In genomic region chrX:29107231-29107630, GRCh38 we compare ENCODE assay signal across 34 cellular contexts.
DNase-seq lines count a peak whose midpoint lies in the region; ATAC-seq, FAIRE-seq and TF ChIP-seq lines count a peak whose summit lies in the region.
"Had no signal": no experiment of that assay in that cellular context is flagged by ENCODE, and none has a peak within 500 bp of the region (broad histone marks: within the 10 kb centered on the region; RNA-seq: fewer than 3 reads in every experiment).

No MANE protein-coding gene starts in this region.

- CTCF ChIA-PET in A549 (lab: Yijun Ruan, JAX) (no interaction called here), endothelial cell of umbilical vein (lab: Charles Lee) (no interaction called here)

- DNase-seq in A549 (ENCODE audit: low read depth in 1 of 2, low spot score in 1 of 2) (no peak), endothelial cell of umbilical vein (ENCODE audit: low read depth, low spot score) (no peak), superior temporal gyrus (ENCODE audit: extremely low spot score) (peak; percentile 24), type B pancreatic cell (ENCODE audit: extremely low spot score, unreplicated experiment) (no peak), kidney tubule cell (ENCODE audit: low spot score) (no peak)
- DNase-seq: 8988T; ACHN; AML-193; BE2C; C1 segment of cervical spinal cord; Caco-2; Calu3; CD4-positive, alpha-beta memory T cell; CD4-positive, alpha-beta T cell; CD4-positive, CD25-positive, alpha-beta regulatory T cell; CD8-positive, alpha-beta memory T cell; CD8-positive, alpha-beta T cell; COR-L47; DMS 273 treated with DMSO at 0.1 percent for 48 hours; DMS153; DMS53; DMS79; DMS79 treated with DMSO at 0.1 percent for 48 hours; DND-41; EL had no signal

- dilution Hi-C loops in endothelial cell of umbilical vein (cut with MboI; ENCODE audit: extremely low pct_ligation_motif_present, low sequenced_read_pairs): no loop called here

- H3K79me2 ChIP-seq in endothelial cell of umbilical vein (ENCODE audit: control insufficient read depth, insufficient read depth, low read length): no peaks in the 10 kb centered on the region

- H3K27ac Mint-ChIP-seq in type B pancreatic cell: no peak overlapping the region
- H3K27ac Mint-ChIP-seq: B cell; CD14-positive monocyte; CD4-positive, alpha-beta memory T cell; CD4-positive, alpha-beta T cell; CD4-positive, CD25-positive, alpha-beta regulatory T cell; CD8-positive, alpha-beta memory T cell; CD8-positive, alpha-beta T cell had no signal

- no peaks in the 10 kb centered on the region for H3K4me1 Mint-ChIP-seq in type B pancreatic cell (ENCODE audit: unreplicated experiment)
- H3K4me1 Mint-ChIP-seq: B cell; CD14-positive monocyte; CD4-positive, alpha-beta memory T cell; CD4-positive, CD25-positive, alpha-beta regulatory T cell; CD8-positive, alpha-beta memory T cell had no signal

- no peak overlapping the region for H2AFZ ChIP-seq in endothelial cell of umbilical vein (ENCODE audit: low read depth, low read length)

- no peak for ATAC-seq in A549
- ATAC-seq in GM21529 (IDR thresholded peaks at IDR 0.05; ENCODE audit: unreplicated experiment): no peak
- ATAC-seq: CD8-positive, alpha-beta T cell had no signal

- no peaks in the 10 kb centered on the region for H3K36me3 ChIP-seq in endothelial cell of umbilical vein (ENCODE audit: control insufficient read depth in 2 of 2, extremely low read depth in 1 of 2, insufficient read depth in 2 of 2, low read length in 2 of 2)
- H3K36me3 ChIP-seq: BE2C; BLaER1; BLaER1 treated with 17β-estradiol and CSF1 and Interleukin-3, amounts not matched to agents 10 nM and 100 nM had no signal

- TF ChIP-seq RAD21 in A549 (conservative IDR thresholded peaks at IDR 0.05 in 1 of 2, IDR thresholded peaks at IDR 0.05 in 1 of 2): no peak

- H3K9me1 ChIP-seq in endothelial cell of umbilical vein (replicated peaks; ENCODE audit: control insufficient read depth, extremely low read depth, insufficient read depth, low read length): no peaks in the 10 kb centered on the region

- H3K4me2 ChIP-seq in A549: no peak overlapping the region
- no peak overlapping the region for H3K4me2 ChIP-seq in endothelial cell of umbilical vein (ENCODE audit: insufficient read depth, low read length)
- H3K4me2 ChIP-seq: BLaER1; BLaER1 treated with 17β-estradiol and CSF1 and Interleukin-3, amounts not matched to agents 10 nM and 100 nM had no signal

- no peak overlapping the region for H3K27ac ChIP-seq in A549
- H3K27ac ChIP-seq in endothelial cell of umbilical vein (ENCODE audit: insufficient read depth, low read depth, low read length): no peak overlapping the region
- H3K27ac ChIP-seq: 22Rv1; BLaER1; BLaER1 treated with 17β-estradiol and CSF1 and Interleukin-3, amounts not matched to agents 10 nM and 100 nM; C4-2B had no signal

- H3K9me3 ChIP-seq in A549 (no peaks in the 10 kb centered on the region), endothelial cell of umbilical vein (replicated peaks; ENCODE audit: control insufficient read depth, insufficient read depth, low read length) (no peaks in the 10 kb centered on the region)
- H3K9me3 ChIP-seq: BE2C; BLaER1; BLaER1 treated with 17β-estradiol and CSF1 and Interleukin-3, amounts not matched to agents 10 nM and 100 nM; Caco-2 had no signal

- TF ChIP-seq POLR2A in A549 (IDR thresholded peaks at IDR 0.05; ENCODE audit: low read length) (no peak), endothelial cell of umbilical vein (IDR thresholded peaks at IDR 0.05; ENCODE audit: low read depth, low read length) (no peak)

- no peaks in the 10 kb centered on the region for H3K27me3 Mint-ChIP-seq in type B pancreatic cell
- H3K27me3 Mint-ChIP-seq: B cell; CD4-positive, alpha-beta memory T cell; CD4-positive, alpha-beta T cell; CD4-positive, CD25-positive, alpha-beta regulatory T cell; CD8-positive, alpha-beta memory T cell had no signal

- no peaks in the 10 kb centered on the region for H4K20me1 ChIP-seq in endothelial cell of umbilical vein (replicated peaks; ENCODE audit: control insufficient read depth, extremely low read depth, insufficient read depth, low read length)
- H4K20me1 ChIP-seq: BLaER1; BLaER1 treated with 17β-estradiol and CSF1 and Interleukin-3, amounts not matched to agents 10 nM and 100 nM had no signal

- POLR2A ChIA-PET in A549 (lab: Yijun Ruan, JAX) (no interaction called here), endothelial cell of umbilical vein (lab: Charles Lee) (no interaction called here)

- TF ChIP-seq EP300 in A549 (IDR thresholded peaks at IDR 0.05): no peak

- H3K9ac ChIP-seq in endothelial cell of umbilical vein (replicated peaks; ENCODE audit: extremely low read depth, insufficient read depth, low read length): no peak overlapping the region
- H3K9ac ChIP-seq: BLaER1; BLaER1 treated with 17β-estradiol and CSF1 and Interleukin-3, amounts not matched to agents 10 nM and 100 nM had no signal

- BruUV-seq in endothelial cell of umbilical vein (replicated peaks; lab: Mats Ljungman, UMichigan): no TSS peak

- H3K4me3 ChIP-seq in A549: no peak overlapping the region
- H3K4me3 ChIP-seq in endothelial cell of umbilical vein (replicated peaks in 1 of 3; ENCODE audit: insufficient read depth in 1 of 3, low read depth in 1 of 3, low read length in 3 of 3): no peak overlapping the region
- H3K4me3 ChIP-seq: BLaER1; BLaER1 treated with 17β-estradiol and CSF1 and Interleukin-3, amounts not matched to agents 10 nM and 100 nM had no signal

- no peak for TF ChIP-seq CTCF in A549 (IDR thresholded peaks at IDR 0.05)
- TF ChIP-seq CTCF in endothelial cell of umbilical vein (IDR thresholded peaks at IDR 0.05; ENCODE audit: extremely low read depth in 1 of 2, insufficient read depth in 1 of 2, low read depth in 1 of 2, low read length in 2 of 2): no peak
- no peak for TF ChIP-seq CTCF in type B pancreatic cell (conservative IDR thresholded peaks at IDR 0.05)

- H3K9me3 Mint-ChIP-seq in type B pancreatic cell: no peaks in the 10 kb centered on the region

- H3K4me1 ChIP-seq in A549 (no peaks in the 10 kb centered on the region), endothelial cell of umbilical vein (ENCODE audit: control insufficient read depth, extremely low read depth, insufficient read depth, low read length) (no peaks in the 10 kb centered on the region)
- H3K4me1 ChIP-seq: BE2C; BLaER1; BLaER1 treated with 17β-estradiol and CSF1 and Interleukin-3, amounts not matched to agents 10 nM and 100 nM; Caco-2 had no signal

- WGBS in A549 (ENCODE audit: missing lambda C conversion rate): 43% methylated on average over 1 of the region's 1 CpG

- peak; percentile 63 for FAIRE-seq in A549 (lab: Jason Lieb, UNC)
- peak; percentile 31 for FAIRE-seq in endothelial cell of umbilical vein (lab: Jason Lieb, UNC)
- FAIRE-seq: A204.1, D721Med had no signal

- H3K4me3 Mint-ChIP-seq in type B pancreatic cell: no peak overlapping the region
- H3K4me3 Mint-ChIP-seq: B cell; CD14-positive monocyte; CD4-positive, alpha-beta memory T cell; CD4-positive, alpha-beta T cell; CD4-positive, CD25-positive, alpha-beta regulatory T cell; CD8-positive, alpha-beta memory T cell; CD8-positive, alpha-beta T cell had no signal

- intact Hi-C loops in endothelial cell of umbilical vein (cut with micrococcal nuclease): no loop called here

- H3K27me3 ChIP-seq in endothelial cell of umbilical vein (ENCODE audit: control insufficient read depth in 2 of 2, insufficient read depth in 2 of 2, low read length in 2 of 2): no peaks in the 10 kb centered on the region
- H3K27me3 ChIP-seq: BE2C; BLaER1; BLaER1 treated with 17β-estradiol and CSF1 and Interleukin-3, amounts not matched to agents 10 nM and 100 nM had no signal

- no peaks in the 10 kb centered on the region for H3K36me3 Mint-ChIP-seq in type B pancreatic cell
- H3K36me3 Mint-ChIP-seq: CD14-positive monocyte; CD4-positive, alpha-beta memory T cell; CD4-positive, CD25-positive, alpha-beta regulatory T cell; CD8-positive, alpha-beta memory T cell; CD8-positive, alpha-beta T cell had no signal

TF ChIP-seq in A549, 52 proteins besides CTCF, POLR2A, EP300 and RAD21 (continues in another document):
- TF ChIP-seq CEBPB (IDR thresholded peaks at IDR 0.05) (no peak), RFX5 (IDR thresholded peaks at IDR 0.05) (no peak), ELK1 (IDR thresholded peaks at IDR 0.05; ENCODE audit: low read depth, low read length) (no peak), ZSCAN20 (CRISPR knock-in tag; IDR thresholded peaks at IDR 0.05) (no peak), NPAS2 (CRISPR knock-in tag; IDR thresholded peaks at IDR 0.05; ENCODE audit: borderline replicate concordance) (no peak), EHMT2 (IDR thresholded peaks at IDR 0.05; ENCODE audit: low read depth) (no peak), BHLHE40 (IDR thresholded peaks at IDR 0.05; ENCODE audit: low read depth, low read length) (no peak), FOSL2 (IDR thresholded peaks at IDR 0.05) (no peak), FOSL2 (CRISPR knock-in tag; IDR thresholded peaks at IDR 0.05) (no peak)

TF ChIP-seq in endothelial cell of umbilical vein, 7 proteins besides CTCF, POLR2A, EP300 and RAD21:
- TF ChIP-seq GATA2 (IDR thresholded peaks at IDR 0.05; ENCODE audit: insufficient read depth, insufficient read length, low read depth, low read length) (no peak), MYC (IDR thresholded peaks at IDR 0.05; ENCODE audit: low read depth, low read length) (no peak), EZH2 (IDR thresholded peaks at IDR 0.05; ENCODE audit: borderline replicate concordance, low read depth, low read length, severe bottlenecking) (no peak)
